Comparison of ENCODE assay signal across 22 cellular contexts in genomic region chr20:50388733-50389436, GRCh38.
DNase-seq lines count a peak whose midpoint lies in the region; ATAC-seq, FAIRE-seq and TF ChIP-seq lines count a peak whose summit lies in the region.
"Had no signal": no experiment of that assay in that cellular context is flagged by ENCODE, and none has a peak within 500 bp of the region (broad histone marks: within the 10 kb centered on the region; RNA-seq: fewer than 3 reads in every experiment).

No MANE protein-coding gene starts in this region.

- H3K9me3 Mint-ChIP-seq in Caco-2 (ENCODE audit: unreplicated experiment), result no peaks in the 10 kb centered on the region
- H3K9me3 Mint-ChIP-seq in activated T-helper 17 cell treated with anti-CD3 and anti-CD28 coated beads, Interleukin-2, amount 50 U/mL, for 72 hours, result peaks cover 3% of the 10 kb centered on the region
- H3K9me3 Mint-ChIP-seq: activated naive CD8-positive, alpha-beta T cell treated with anti-CD3 and anti-CD28 coated beads for 36 hours had no signal

- H3K4me3 Mint-ChIP-seq in Caco-2 (ENCODE audit: unreplicated experiment), result peak overlapping the region; percentile 21
- no peak overlapping the region for H3K4me3 Mint-ChIP-seq in activated T-helper 17 cell treated with anti-CD3 and anti-CD28 coated beads, Interleukin-2, amount 50 U/mL, for 72 hours
- H3K4me3 Mint-ChIP-seq: activated naive CD8-positive, alpha-beta T cell treated with anti-CD3 and anti-CD28 coated beads for 36 hours had no signal

- peak overlapping the region in 1 of 2 donors; percentile 38 for H3K27ac ChIP-seq in small intestine (ENCODE audit: low read depth in 1 of 2, low read length in 1 of 2)
- H3K27ac ChIP-seq in SK-N-SH (ENCODE audit: low read depth in 2 of 2, low read length in 1 of 2), result no peak overlapping the region
- no peak overlapping the region for H3K27ac ChIP-seq in mesenchymal stem cell (ENCODE audit: low read length, poor library complexity, severe bottlenecking)
- H3K27ac ChIP-seq in sigmoid colon, result no peak overlapping the region
- H3K27ac ChIP-seq: cardiac muscle cell, esophagus squamous epithelium, neutrophil had no signal

- CTCF ChIA-PET in Caco-2 (lab: Charles Lee), result interaction anchor here (0.6 to 1.0 kb wide), 4 partner anchors 11 to 69 kb away, joined by 3 to 9 read pairs (median 3); no protein-coding TSS in a partner anchor
- CTCF ChIA-PET in SK-N-SH (lab: Yijun Ruan, JAX), result interaction anchor here (1.6 kb wide), 1 partner anchor 199 kb away, joined by 3 read pairs; no protein-coding TSS in a partner anchor

- H3K4me1 Mint-ChIP-seq in Caco-2 (ENCODE audit: low read depth, unreplicated experiment), result peaks cover 60% of the 10 kb centered on the region
- H3K4me1 Mint-ChIP-seq in activated T-helper 17 cell treated with anti-CD3 and anti-CD28 coated beads, Interleukin-2, amount 50 U/mL, for 72 hours, result peaks cover 27% of the 10 kb centered on the region

- no peak overlapping the region for H4K91ac ChIP-seq in mesenchymal stem cell (ENCODE audit: low read length)

- no peaks in the 10 kb centered on the region for H3K9me2 ChIP-seq in SK-N-SH

- H2AFZ ChIP-seq in SK-N-SH (ENCODE audit: low read depth), result no peak overlapping the region
- H2AFZ ChIP-seq in mesenchymal stem cell (ENCODE audit: low read depth, low read length), result no peak overlapping the region

- peak overlapping the region in 1 of 2 experiments; percentile 42 for H3K18ac ChIP-seq in mesenchymal stem cell (ENCODE audit: low read depth in 1 of 2, low read length in 2 of 2)

- no peak overlapping the region for H4K8ac ChIP-seq in mesenchymal stem cell (ENCODE audit: low read length)

- ATAC-seq in activated T-helper 17 cell treated with anti-CD3 and anti-CD28 coated beads, Interleukin-2, amount 50 U/mL, for 72 hours (replicated peaks), result no peak
- peak; percentile 66 for ATAC-seq in left colon

- H3K4me3 ChIP-seq in Caco-2 (ENCODE audit: low read depth, low read length) (no peak overlapping the region), small intestine (ENCODE audit: low read depth in 1 of 2, low read length in 2 of 2) (no peak overlapping the region), SK-N-SH (ENCODE audit: low read depth in 2 of 2, low read length in 1 of 2) (no peak overlapping the region), mesenchymal stem cell (ENCODE audit: insufficient read depth in 1 of 2, low read depth in 1 of 2, low read length in 2 of 2) (no peak overlapping the region), sigmoid colon (no peak overlapping the region)
- H3K4me3 ChIP-seq: cardiac muscle cell, esophagus squamous epithelium had no signal

- no peak overlapping the region for H3K9ac ChIP-seq in SK-N-SH
- no peak overlapping the region for H3K9ac ChIP-seq in mesenchymal stem cell (ENCODE audit: low read length)

- H2BK15ac ChIP-seq in mesenchymal stem cell (ENCODE audit: low read depth, poor library complexity, severe bottlenecking), result no peak overlapping the region

- no peak for TF ChIP-seq CTCF in Caco-2 (IDR thresholded peaks at IDR 0.05; ENCODE audit: insufficient read depth in 1 of 2, low read depth in 1 of 2, low read length in 1 of 2, severe bottlenecking in 1 of 2, unreplicated experiment in 1 of 2)
- TF ChIP-seq CTCF in SK-N-SH (IDR thresholded peaks at IDR 0.05), result no peak
- TF ChIP-seq CTCF in sigmoid colon (IDR thresholded peaks at IDR 0.05), result no peak

- no peak for FAIRE-seq in small intestine (lab: Jason Lieb, UNC)
- FAIRE-seq: GM12892, TTC549 had no signal

- H3K36me3 ChIP-seq in Caco-2 (ENCODE audit: control insufficient read depth, insufficient read depth, low read length), result no peaks in the 10 kb centered on the region
- H3K36me3 ChIP-seq in small intestine (ENCODE audit: control insufficient read depth in 2 of 2, insufficient read depth in 2 of 2, low read length in 2 of 2), result no peaks in the 10 kb centered on the region
- no peaks in the 10 kb centered on the region for H3K36me3 ChIP-seq in SK-N-SH (replicated peaks in 1 of 2; ENCODE audit: control insufficient read depth in 1 of 2, insufficient read depth in 2 of 2, low read length in 1 of 2)
- H3K36me3 ChIP-seq in mesenchymal stem cell (ENCODE audit: control insufficient read depth in 1 of 2, insufficient read depth in 2 of 2, low read depth in 1 of 2, low read length in 2 of 2), result no peaks in the 10 kb centered on the region
- H3K36me3 ChIP-seq in sigmoid colon, result no peaks in the 10 kb centered on the region
- H3K36me3 ChIP-seq: cardiac muscle cell, esophagus squamous epithelium, neutrophil had no signal

- no peak overlapping the region for H2BK5ac ChIP-seq in mesenchymal stem cell (ENCODE audit: low read depth, low read length, poor library complexity, severe bottlenecking)

- peak; percentile 84 to 90 for DNase-seq in Caco-2
- no peak for DNase-seq in left colon
- DNase-seq in small intestine, result peak; percentile 88
- no peak for DNase-seq in SK-N-SH
- DNase-seq in mesenchymal stem cell, result no peak
- no peak for DNase-seq in anterior cingulate cortex (lab: John Stamatoyannopoulos, UW)
- no peak for DNase-seq in sigmoid colon
- DNase-seq: activated CD4-positive, alpha-beta T cell treated with anti-CD3 and anti-CD28 coated beads, Interleukin-2, amount 50 U/mL, for 4 hours; activated naive CD8-positive, alpha-beta T cell treated with anti-CD3 and anti-CD28 coated beads for 36 hours; activated T-cell treated with anti-CD3 and anti-CD28 coated beads, Interleukin-2, amount 50 U/mL, for 1 hour; DMS 273 treated with DMSO at 0.1 percent for 48 hours; esophagus squamous epithelium; GF-D8; mesendoderm; MM.1S; NCI-H1694; stimulated activated CD4-positive, alpha-beta T cell treated with anti-CD3 and anti-CD28 coated beads, Interleukin-2, amount 100 ng/mL, for 48 hours had no signal

- TF ChIP-seq POLR2A in sigmoid colon (IDR thresholded peaks at IDR 0.05), result no peak

- no peaks in the 10 kb centered on the region for H3K9me3 ChIP-seq in Caco-2
- H3K9me3 ChIP-seq in small intestine (ENCODE audit: control insufficient read depth, low read depth), result no peaks in the 10 kb centered on the region
- no peaks in the 10 kb centered on the region for H3K9me3 ChIP-seq in SK-N-SH
- no peaks in the 10 kb centered on the region for H3K9me3 ChIP-seq in mesenchymal stem cell (ENCODE audit: control insufficient read depth, low read length)
- H3K9me3 ChIP-seq in sigmoid colon, result no peaks in the 10 kb centered on the region
- H3K9me3 ChIP-seq: esophagus squamous epithelium, neutrophil had no signal

- H2BK120ac ChIP-seq in mesenchymal stem cell (ENCODE audit: low read depth, low read length), result no peak overlapping the region

- peak overlapping the region in 1 of 2 experiments; percentile 4 for H3K4ac ChIP-seq in mesenchymal stem cell (ENCODE audit: low read depth in 1 of 2, low read length in 2 of 2)

- no peaks in the 10 kb centered on the region for H4K20me1 ChIP-seq in SK-N-SH (ENCODE audit: insufficient read depth)

- H3K79me2 ChIP-seq in SK-N-SH (ENCODE audit: insufficient read depth), result no peaks in the 10 kb centered on the region

- no peaks in the 10 kb centered on the region for H3F3A ChIP-seq in SK-N-SH (replicated peaks; ENCODE audit: insufficient read depth)

- H3K27ac Mint-ChIP-seq in Caco-2 (ENCODE audit: unreplicated experiment), result peak overlapping the region; percentile 67
- peak overlapping the region; percentile 61 for H3K27ac Mint-ChIP-seq in activated T-helper 17 cell treated with anti-CD3 and anti-CD28 coated beads, Interleukin-2, amount 50 U/mL, for 72 hours
- H3K27ac Mint-ChIP-seq: activated naive CD8-positive, alpha-beta T cell treated with anti-CD3 and anti-CD28 coated beads for 36 hours had no signal

- H3K79me1 ChIP-seq in mesenchymal stem cell (replicated peaks; ENCODE audit: low read length, poor library complexity, severe bottlenecking), result no peaks in the 10 kb centered on the region

- no peak for TF ChIP-seq EP300 in SK-N-SH (IDR thresholded peaks at IDR 0.05; ENCODE audit: borderline replicate concordance in 1 of 2, low read depth in 1 of 2, low read length in 1 of 2)
- TF ChIP-seq EP300 in sigmoid colon (IDR thresholded peaks at IDR 0.05), result no peak

- BruUV-seq in Caco-2 (replicated peaks; lab: Mats Ljungman, UMichigan), result TSS peak; percentile 29

- TF ChIP-seq RAD21 in SK-N-SH (IDR thresholded peaks at IDR 0.05; ENCODE audit: low read length), result no peak

- H3K23ac ChIP-seq in mesenchymal stem cell (ENCODE audit: low read length in 2 of 2), result no peak overlapping the region

- no peaks in the 10 kb centered on the region for H3K27me3 ChIP-seq in Caco-2 (replicated peaks; ENCODE audit: control insufficient read depth, insufficient read depth, low read length)
- H3K27me3 ChIP-seq in small intestine (ENCODE audit: control insufficient read depth in 2 of 2, insufficient read depth in 2 of 2, low read length in 2 of 2), result no peaks in the 10 kb centered on the region
- H3K27me3 ChIP-seq in SK-N-SH (ENCODE audit: insufficient read depth), result no peaks in the 10 kb centered on the region
- no peaks in the 10 kb centered on the region for H3K27me3 ChIP-seq in mesenchymal stem cell (ENCODE audit: control insufficient read depth in 1 of 2, insufficient read depth in 1 of 2, low read length in 2 of 2)
- no peaks in the 10 kb centered on the region for H3K27me3 ChIP-seq in sigmoid colon
- H3K27me3 ChIP-seq: cardiac muscle cell, esophagus squamous epithelium had no signal

- peak overlapping the region in 1 of 2 experiments; percentile 75 for H2BK12ac ChIP-seq in mesenchymal stem cell (ENCODE audit: low read length in 2 of 2)

- H2AK5ac ChIP-seq in mesenchymal stem cell (ENCODE audit: low read length, severe bottlenecking), result no peak overlapping the region

- no peak overlapping the region for H3K14ac ChIP-seq in mesenchymal stem cell (ENCODE audit: low read length in 2 of 2)

- WGBS in small intestine, 3 donors, result 16 to 57% (median 37%) methylated on average over 11 of the region's 11 CpGs
- WGBS in SK-N-SH (ENCODE audit: low lambda C conversion rate), result 89% methylated on average over 11 of the region's 11 CpGs
- 98% methylated on average over 9 of the region's 11 CpGs for WGBS in mesenchymal stem cell
- 23 to 63% methylated on average over 11 of the region's 11 CpGs for WGBS in sigmoid colon, 2 donors

- intact Hi-C loops in Caco-2 (cut with micrococcal nuclease; ENCODE audit: unreplicated experiment), result loop anchor here (1.0 to 5.0 kb wide), 3 partner anchors 34 to 197 kb away; partner anchors contain the start of gene CEBPB
- intact Hi-C loops in left colon (cut with DNase I, micrococcal nuclease), result no loop called here
- intact Hi-C loops in sigmoid colon (cut with DNase I), result no loop called here

- H3K4me2 ChIP-seq in SK-N-SH, result no peak overlapping the region
- no peak overlapping the region for H3K4me2 ChIP-seq in mesenchymal stem cell (ENCODE audit: low read length, poor library complexity, severe bottlenecking)

- H3K4me1 ChIP-seq in Caco-2 (peaks cover 61% of the 10 kb centered on the region), small intestine (ENCODE audit: control insufficient read depth in 2 of 2, insufficient read depth in 1 of 2, low read depth in 1 of 2, low read length in 1 of 2) (peaks cover 3 to 5% of the 10 kb centered on the region in 2 donors), SK-N-SH (ENCODE audit: control insufficient read depth in 1 of 2, insufficient read depth in 2 of 2, low read depth in 1 of 2, low read length in 1 of 2) (no peaks in the 10 kb centered on the region; a peak in 1 of 4 replicates), mesenchymal stem cell (ENCODE audit: control insufficient read depth, insufficient read depth, low read depth, low read length) (peaks cover 3% of the 10 kb centered on the region), sigmoid colon (peaks cover 0 to 1% (median under 1%) of the 10 kb centered on the region in 4 donors)
- H3K4me1 ChIP-seq: esophagus squamous epithelium had no signal

- H3K36me3 Mint-ChIP-seq in Caco-2 (ENCODE audit: insufficient read depth, unreplicated experiment), result no peaks in the 10 kb centered on the region
- H3K36me3 Mint-ChIP-seq in activated T-helper 17 cell treated with anti-CD3 and anti-CD28 coated beads, Interleukin-2, amount 50 U/mL, for 72 hours (ENCODE audit: low read depth), result no peaks in the 10 kb centered on the region
- H3K36me3 Mint-ChIP-seq: activated naive CD8-positive, alpha-beta T cell treated with anti-CD3 and anti-CD28 coated beads for 36 hours had no signal

- POLR2A ChIA-PET in Caco-2 (lab: Charles Lee) (interaction anchor here (0.6 kb wide), 1 partner anchor 56 kb away, joined by 3 read pairs; no protein-coding TSS in a partner anchor), SK-N-SH (lab: Yijun Ruan, JAX) (no interaction called here)

- H3K27me3 Mint-ChIP-seq in Caco-2 (ENCODE audit: insufficient read depth, unreplicated experiment), result no peaks in the 10 kb centered on the region
- H3K27me3 Mint-ChIP-seq in activated T-helper 17 cell treated with anti-CD3 and anti-CD28 coated beads, Interleukin-2, amount 50 U/mL, for 72 hours, result no peaks in the 10 kb centered on the region

Comparison
In these comparisons a context has a peak if more than half of its experiments do, and no peak if none do; other contexts are left out.
1. DNase-seq: peak in Caco-2 (2 of 2) and small intestine (single experiment); none in left colon (0 of 2), SK-N-SH (single experiment), mesenchymal stem cell (single experiment), anterior cingulate cortex (0 of 58) and sigmoid colon (single experiment).